Comparison of ENCODE assay signal across 25 cellular contexts in the genomic region with DNA sequence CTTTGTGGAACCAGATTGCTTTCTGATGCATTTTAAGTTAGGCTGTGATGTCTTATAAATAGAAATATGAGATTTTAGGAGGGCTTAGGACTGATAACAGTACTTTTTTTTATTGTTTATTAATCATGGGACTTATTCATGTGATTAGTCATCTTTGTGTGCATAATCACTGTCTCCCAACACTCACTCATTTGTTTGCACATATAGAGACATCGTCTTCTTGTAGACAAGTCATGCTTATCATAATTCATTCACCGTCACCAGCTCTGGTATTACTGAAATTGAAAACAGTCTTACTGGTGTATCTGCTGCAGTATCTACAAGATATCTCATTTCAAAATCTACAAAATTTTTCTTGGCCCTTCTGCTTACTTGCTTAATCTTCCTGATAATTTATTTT. TPM values are rescaled to one million over a fixed set of nuclear protein-coding genes. Genes with fewer than 3 reads are reported as not detected.
DNase-seq lines count a peak whose midpoint lies in the region; ATAC-seq, FAIRE-seq and TF ChIP-seq lines count a peak whose summit lies in the region.
"Had no signal": no experiment of that assay in that cellular context is flagged by ENCODE, and none has a peak within 500 bp of the region (broad histone marks: within the 10 kb centered on the region; RNA-seq: fewer than 3 reads in every experiment).

No MANE protein-coding gene starts in this region.

- H3K4me2 ChIP-seq in PC-3 (ENCODE audit: low read length) (peak overlapping the region; percentile 27; the same call in 1 of the 2 replicates), endothelial cell of umbilical vein (ENCODE audit: insufficient read depth, low read length) (no peak overlapping the region), keratinocyte (ENCODE audit: control insufficient read depth, extremely low read depth, insufficient read depth, low read depth, low read length) (no peak overlapping the region)
- H3K4me2 ChIP-seq: KMS-11 had no signal

- FAIRE-seq in GM19239 (lab: Jason Lieb, UNC) (peak; percentile 8), endothelial cell of umbilical vein (lab: Jason Lieb, UNC) (no peak), keratinocyte (lab: Jason Lieb, UNC) (no peak)
- FAIRE-seq: GM12892, HTR-8/SVneo, TTC549 had no signal

- intact Hi-C loops in PC-3 (cut with micrococcal nuclease): no loop called here
- intact Hi-C loops in endothelial cell of umbilical vein (cut with micrococcal nuclease): no loop called here

- no peak overlapping the region; the same call in 1 of the 2 replicates for H3K27ac ChIP-seq in PC-3 (ENCODE audit: low read length)
- H3K27ac ChIP-seq in endothelial cell of umbilical vein (ENCODE audit: insufficient read depth, low read depth, low read length): no peak overlapping the region
- no peak overlapping the region for H3K27ac ChIP-seq in keratinocyte (ENCODE audit: control insufficient read depth, insufficient read depth, low read length)
- H3K27ac ChIP-seq: ascending aorta, KMS-11, parathyroid adenoma, right lobe of liver, suprapubic skin, vagina had no signal

- no peak for TF ChIP-seq POLR2A in endothelial cell of umbilical vein (IDR thresholded peaks at IDR 0.05; ENCODE audit: low read depth, low read length)

- DNase-seq in GM19239 (ENCODE audit: insufficient read length, low spot score): no peak
- peak; percentile 75 for DNase-seq in PC-3
- DNase-seq in endothelial cell of umbilical vein (ENCODE audit: low read depth, low spot score): no peak
- DNase-seq in keratinocyte (ENCODE audit: low read depth, low spot score): peak; percentile 19
- no peak for DNase-seq in COLO668 (lab: John Stamatoyannopoulos, UW; ENCODE audit: unreplicated experiment)
- no peak for DNase-seq in NCI-H524 treated with DMSO at 0.1 percent for 48 hours (lab: John Stamatoyannopoulos, UW)
- DNase-seq in stimulated activated CD4-positive, alpha-beta T cell treated with anti-CD3 and anti-CD28 coated beads, Interleukin-4, amount 100 ng/mL, for 1 hour: no peak
- DNase-seq: activated CD4-positive, alpha-beta T cell treated with anti-CD3 and anti-CD28 coated beads for 4 hours; CD8-positive, alpha-beta memory T cell; DMS79 treated with DMSO at 0.1 percent for 48 hours; effector memory CD4-positive, alpha-beta T cell; left ventricle myocardium superior; NCI-H1048; NCI-H187; right lobe of liver had no signal

- dilution Hi-C loops in endothelial cell of umbilical vein (cut with MboI; ENCODE audit: extremely low pct_ligation_motif_present, low sequenced_read_pairs): no loop called here
- dilution Hi-C loops in keratinocyte (cut with MboI; ENCODE audit: extremely low pct_ligation_motif_present, low sequenced_read_pairs): no loop called here

- H3F3A ChIP-seq in PC-3 (ENCODE audit: low read length, unreplicated experiment): no peaks in the 10 kb centered on the region

- POLR2A ChIA-PET in PC-3 (lab: Charles Lee; ENCODE audit: unreplicated experiment): no interaction called here
- POLR2A ChIA-PET in endothelial cell of umbilical vein (lab: Charles Lee): no interaction called here

- CTCF ChIA-PET in PC-3 (lab: Charles Lee): no interaction called here
- CTCF ChIA-PET in endothelial cell of umbilical vein (lab: Charles Lee): no interaction called here

- H3K4me1 ChIP-seq in PC-3 (ENCODE audit: insufficient read depth, low read length): peaks cover 10% of the 10 kb centered on the region
- H3K4me1 ChIP-seq in endothelial cell of umbilical vein (ENCODE audit: control insufficient read depth, extremely low read depth, insufficient read depth, low read length): no peaks in the 10 kb centered on the region
- H3K4me1 ChIP-seq in keratinocyte (ENCODE audit: control insufficient read depth, extremely low read depth, insufficient read depth, low read length): no peaks in the 10 kb centered on the region
- H3K4me1 ChIP-seq: ascending aorta, parathyroid adenoma, right lobe of liver, suprapubic skin, vagina had no signal

- H3K9me3 ChIP-seq in PC-3 (ENCODE audit: low read length) (no peaks in the 10 kb centered on the region), endothelial cell of umbilical vein (replicated peaks; ENCODE audit: control insufficient read depth, insufficient read depth, low read length) (no peaks in the 10 kb centered on the region), keratinocyte (ENCODE audit: control insufficient read depth, low read depth, low read length) (no peaks in the 10 kb centered on the region)
- H3K9me3 ChIP-seq: ascending aorta, right lobe of liver, suprapubic skin, vagina had no signal

- H3K9ac ChIP-seq in PC-3 (ENCODE audit: low read length) (no peak overlapping the region), endothelial cell of umbilical vein (replicated peaks; ENCODE audit: extremely low read depth, insufficient read depth, low read length) (no peak overlapping the region), keratinocyte (ENCODE audit: control insufficient read depth, extremely low read depth, insufficient read depth, low read length) (no peak overlapping the region)
- H3K9ac ChIP-seq: KMS-11, parathyroid adenoma had no signal

- H2AFZ ChIP-seq in PC-3 (ENCODE audit: low read length): no peak overlapping the region
- no peak overlapping the region for H2AFZ ChIP-seq in endothelial cell of umbilical vein (ENCODE audit: low read depth, low read length)
- no peak overlapping the region for H2AFZ ChIP-seq in keratinocyte (ENCODE audit: control insufficient read depth, low read length)
- H2AFZ ChIP-seq: parathyroid adenoma had no signal

- H3K79me2 ChIP-seq in PC-3 (ENCODE audit: low read length): no peaks in the 10 kb centered on the region
- H3K79me2 ChIP-seq in endothelial cell of umbilical vein (ENCODE audit: control insufficient read depth, insufficient read depth, low read length): no peaks in the 10 kb centered on the region
- H3K79me2 ChIP-seq in keratinocyte (ENCODE audit: control insufficient read depth, insufficient read depth, low read length): no peaks in the 10 kb centered on the region
- H3K79me2 ChIP-seq: parathyroid adenoma had no signal

- H3K9me2 ChIP-seq in PC-3 (replicated peaks; ENCODE audit: low read length): no peaks in the 10 kb centered on the region

- H3K27me3 ChIP-seq in PC-3 (ENCODE audit: low read length): no peaks in the 10 kb centered on the region
- H3K27me3 ChIP-seq in endothelial cell of umbilical vein (ENCODE audit: control insufficient read depth in 2 of 2, insufficient read depth in 2 of 2, low read length in 2 of 2): no peaks in the 10 kb centered on the region
- H3K27me3 ChIP-seq in keratinocyte (ENCODE audit: control insufficient read depth, extremely low read depth, insufficient read depth, low read length): no peaks in the 10 kb centered on the region
- H3K27me3 ChIP-seq: ascending aorta, right lobe of liver, suprapubic skin, vagina had no signal

- BruUV-seq in PC-3 (replicated peaks; lab: Mats Ljungman, UMichigan) (no TSS peak), endothelial cell of umbilical vein (replicated peaks; lab: Mats Ljungman, UMichigan) (no TSS peak)

- H4K20me1 ChIP-seq in PC-3 (ENCODE audit: low read length) (no peaks in the 10 kb centered on the region), endothelial cell of umbilical vein (replicated peaks; ENCODE audit: control insufficient read depth, extremely low read depth, insufficient read depth, low read length) (no peaks in the 10 kb centered on the region), keratinocyte (ENCODE audit: control insufficient read depth, extremely low read depth, insufficient read depth, low read length) (no peaks in the 10 kb centered on the region)

- TF ChIP-seq CTCF in PC-3 (conservative IDR thresholded peaks at IDR 0.05; ENCODE audit: low read depth, low read length): no peak
- TF ChIP-seq CTCF in endothelial cell of umbilical vein (IDR thresholded peaks at IDR 0.05; ENCODE audit: extremely low read depth in 1 of 2, insufficient read depth in 1 of 2, low read depth in 1 of 2, low read length in 2 of 2): no peak
- no peak for TF ChIP-seq CTCF in keratinocyte (optimal IDR thresholded peaks at IDR 0.05 in 1 of 3, IDR thresholded peaks at IDR 0.05 in 1 of 3, conservative IDR thresholded peaks at IDR 0.05 in 1 of 3; ENCODE audit: extremely low read depth in 1 of 3, insufficient read depth in 2 of 3, low read length in 3 of 3)

- no peak overlapping the region for H3K4me3 ChIP-seq in PC-3 (ENCODE audit: low read length)
- no peak overlapping the region for H3K4me3 ChIP-seq in endothelial cell of umbilical vein (replicated peaks in 1 of 3; ENCODE audit: insufficient read depth in 1 of 3, low read depth in 1 of 3, low read length in 3 of 3)
- no peak overlapping the region for H3K4me3 ChIP-seq in keratinocyte (ENCODE audit: control insufficient read depth in 2 of 3, extremely low read depth in 1 of 3, insufficient read depth in 2 of 3, low read depth in 1 of 3, low read length in 3 of 3)
- H3K4me3 ChIP-seq: ascending aorta, right lobe of liver, suprapubic skin, vagina had no signal

- H3K36me3 ChIP-seq in PC-3 (ENCODE audit: low read depth, low read length) (no peaks in the 10 kb centered on the region), endothelial cell of umbilical vein (ENCODE audit: control insufficient read depth in 2 of 2, extremely low read depth in 1 of 2, insufficient read depth in 2 of 2, low read length in 2 of 2) (peaks cover 0 to 2% of the 10 kb centered on the region in 2 experiments), keratinocyte (ENCODE audit: control insufficient read depth in 2 of 2, extremely low read depth in 1 of 2, insufficient read depth in 2 of 2, low read length in 2 of 2) (no peaks in the 10 kb centered on the region)

- peak; percentile 96 for ATAC-seq in PC-3
- ATAC-seq: activated naive CD4-positive, alpha-beta T cell treated with anti-CD3 and anti-CD28 coated beads, Interleukin-2, amount 50 U/mL, for 72 hours; left ventricle myocardium superior; right lobe of liver; Right ventricle myocardium inferior had no signal

- H3K9me1 ChIP-seq in endothelial cell of umbilical vein (replicated peaks; ENCODE audit: control insufficient read depth, extremely low read depth, insufficient read depth, low read length) (no peaks in the 10 kb centered on the region), keratinocyte (ENCODE audit: control insufficient read depth, extremely low read depth, insufficient read depth, low read length) (no peaks in the 10 kb centered on the region)

RNA-seq across cellular contexts. Expression of a gene that starts 45.8 kb away (rescaled TPM):
- total RNA-seq in PC-3 (2014; rRNA removed) (16.0 and 23.8 TPM in 2 replicates), endothelial cell of umbilical vein (19.0 and 19.2 TPM in 2 replicates)
- polyA plus RNA-seq in endothelial cell of umbilical vein (5.9 and 9.1 TPM in 2 replicates), keratinocyte (4.7 to 6.9 TPM (median 5.8 TPM) in 3 replicates)
- 4.5 and 5.1 TPM in 2 replicates for polyA plus RNA-seq in endothelial cell of umbilical vein (2011; cell fraction: cytosol; rRNA removed)
- polyA plus RNA-seq in endothelial cell of umbilical vein (2011; cell fraction: nucleus; rRNA removed): 12.5 and 18.6 TPM in 2 replicates
- polyA plus RNA-seq in endothelial cell of umbilical vein (2012): 5.5 and 8.0 TPM in 2 replicates
- polyA minus RNA-seq in endothelial cell of umbilical vein (96.6 and 119 TPM in 2 replicates), keratinocyte (30.8 to 99.3 TPM (median 59.9 TPM) in 3 replicates)
- 16.5 TPM for polyA minus RNA-seq in endothelial cell of umbilical vein (2011; cell fraction: cytosol; rRNA and poly(A)+ RNA removed)
- 103 and 168 TPM in 2 replicates for polyA minus RNA-seq in endothelial cell of umbilical vein (2011; cell fraction: nucleus; rRNA and poly(A)+ RNA removed)
- polyA plus RNA-seq in keratinocyte (2011; ENCODE audit: low read depth): 3.0 TPM
- 3.4 and 4.6 TPM in 2 replicates for polyA plus RNA-seq in keratinocyte (2011; cell fraction: cytosol; rRNA removed)
- 11.5 and 11.8 TPM in 2 replicates for polyA plus RNA-seq in keratinocyte (2011; cell fraction: nucleus; rRNA removed)
- polyA plus RNA-seq in keratinocyte (2012; ENCODE audit: low replicate concordance): 2.7 and 7.4 TPM in 2 replicates
- polyA minus RNA-seq in keratinocyte (2011; cell fraction: cytosol; rRNA and poly(A)+ RNA removed): 11.1 TPM
- 29.8 and 59.5 TPM in 2 replicates for polyA minus RNA-seq in keratinocyte (2011; cell fraction: nucleus; rRNA and poly(A)+ RNA removed)

RNA-seq across cellular contexts. Expression of a gene that starts 58.6 kb away (rescaled TPM):
- total RNA-seq in PC-3 (2014; rRNA removed) (70.0 and 75.8 TPM in 2 replicates), endothelial cell of umbilical vein (70.6 and 81.2 TPM in 2 replicates)
- polyA plus RNA-seq in endothelial cell of umbilical vein (27.4 and 29.5 TPM in 2 replicates), keratinocyte (39.4 to 92.5 TPM (median 58.7 TPM) in 3 replicates)
- 53.6 and 53.8 TPM in 2 replicates for polyA plus RNA-seq in endothelial cell of umbilical vein (2011; cell fraction: cytosol; rRNA removed)
- 25.9 and 34.9 TPM in 2 replicates for polyA plus RNA-seq in endothelial cell of umbilical vein (2011; cell fraction: nucleus; rRNA removed)
- polyA plus RNA-seq in endothelial cell of umbilical vein (2012): 63.7 and 94.3 TPM in 2 replicates
- polyA minus RNA-seq in endothelial cell of umbilical vein (21.2 and 22.5 TPM in 2 replicates), keratinocyte (8.7 to 31.8 TPM (median 14.7 TPM) in 3 replicates)
- 8.9 TPM for polyA minus RNA-seq in endothelial cell of umbilical vein (2011; cell fraction: cytosol; rRNA and poly(A)+ RNA removed)
- polyA minus RNA-seq in endothelial cell of umbilical vein (2011; cell fraction: nucleus; rRNA and poly(A)+ RNA removed): 29.0 and 42.9 TPM in 2 replicates
- 113 TPM for polyA plus RNA-seq in keratinocyte (2011; ENCODE audit: low read depth)
- polyA plus RNA-seq in keratinocyte (2011; cell fraction: cytosol; rRNA removed): 50.6 and 94.6 TPM in 2 replicates
- polyA plus RNA-seq in keratinocyte (2011; cell fraction: nucleus; rRNA removed): 31.2 and 49.0 TPM in 2 replicates
- 65.9 and 67.2 TPM in 2 replicates for polyA plus RNA-seq in keratinocyte (2012; ENCODE audit: low replicate concordance)
- 9.0 TPM for polyA minus RNA-seq in keratinocyte (2011; cell fraction: cytosol; rRNA and poly(A)+ RNA removed)
- polyA minus RNA-seq in keratinocyte (2011; cell fraction: nucleus; rRNA and poly(A)+ RNA removed): 4.3 and 12.8 TPM in 2 replicates

Comparison
In these comparisons a context has a peak if more than half of its experiments do, and no peak if none do; other contexts are left out.
1. DNase-seq: peak in PC-3 (single experiment) and keratinocyte (single experiment); none in GM19239 (single experiment), endothelial cell of umbilical vein (single experiment), COLO668 (single experiment), NCI-H524 treated with DMSO at 0.1 percent for 48 hours (single experiment) and stimulated activated CD4-positive, alpha-beta T cell treated with anti-CD3 and anti-CD28 coated beads, Interleukin-4, amount 100 ng/mL, for 1 hour (single experiment).